In the genomic region with DNA sequence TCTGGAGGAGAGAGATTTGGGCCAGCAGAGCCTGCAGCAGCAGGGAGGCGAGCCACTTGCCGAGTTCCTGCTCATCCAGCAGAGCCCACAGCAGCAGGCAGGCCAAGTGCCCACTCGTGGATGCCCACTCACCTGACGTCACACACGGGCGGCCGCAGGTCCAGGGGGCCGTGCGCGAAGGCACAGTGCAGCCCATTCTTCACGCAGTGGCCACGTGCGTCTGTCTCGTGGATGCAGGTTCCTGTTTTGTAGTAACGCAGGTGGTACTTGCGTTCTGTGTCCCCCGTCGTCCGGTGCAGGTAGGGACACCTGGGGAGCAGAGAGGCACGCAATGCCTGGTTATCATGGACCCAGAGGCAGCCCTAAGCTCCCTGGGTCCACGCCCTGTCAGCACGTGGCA, we compare ENCODE assay signal across 24 cellular contexts. TPM values are rescaled to one million over a fixed set of nuclear protein-coding genes. Genes with fewer than 3 reads are reported as not detected.
DNase-seq lines count a peak whose midpoint lies in the region; ATAC-seq, FAIRE-seq and TF ChIP-seq lines count a peak whose summit lies in the region.
"Had no signal": no experiment of that assay in that cellular context is flagged by ENCODE, and none has a peak within 500 bp of the region (broad histone marks: within the 10 kb centered on the region; RNA-seq: fewer than 3 reads in every experiment).

No MANE protein-coding gene starts in this region.

- FAIRE-seq in K562 (lab: Jason Lieb, UNC), result no peak
- FAIRE-seq: A204.1, D721Med, GM12891, GM18507, H1 had no signal

- TF ChIP-seq POLR2A in K562 (conservative IDR thresholded peaks at IDR 0.05), result no peak

- H3K79me2 ChIP-seq in K562 (ENCODE audit: control insufficient read depth, insufficient read depth, low read length) (peaks cover 3% of the 10 kb centered on the region; the same call in 1 of the 3 replicates), trophoblast cell (ENCODE audit: control insufficient read depth, insufficient read depth, low read length, poor library complexity) (no peaks in the 10 kb centered on the region)

- POLR2A ChIA-PET in K562 (lab: Yijun Ruan, JAX), result no interaction called here

- BruUV-seq in K562 (replicated peaks; lab: Mats Ljungman, UMichigan), result no TSS peak

- no peak overlapping the region for H4K8ac ChIP-seq in trophoblast cell (ENCODE audit: low read depth, low read length)

- no peaks in the 10 kb centered on the region for H3K36me3 ChIP-seq in K562 (ENCODE audit: control insufficient read depth, insufficient read depth, low read length)
- peaks cover 25 to 27% of the 10 kb centered on the region in 2 experiments for H3K36me3 ChIP-seq in trophoblast cell (ENCODE audit: control insufficient read depth in 1 of 2, insufficient read depth in 2 of 2, low read length in 2 of 2)

- no peak overlapping the region for H2BK12ac ChIP-seq in trophoblast cell (ENCODE audit: low read length)

- in situ Hi-C loops in K562 (cut with MboI), result no loop called here

- H2AFZ ChIP-seq in K562 (ENCODE audit: low read depth, low read length) (no peak overlapping the region), trophoblast cell (ENCODE audit: insufficient read depth, low read length, poor library complexity) (no peak overlapping the region)

- no peak overlapping the region for H4K12ac ChIP-seq in trophoblast cell (ENCODE audit: low read depth, low read length)

- TF ChIP-seq CTCF in K562 (IDR thresholded peaks at IDR 0.05 in 2 of 3, conservative IDR thresholded peaks at IDR 0.05 in 1 of 3; ENCODE audit: insufficient read depth in 2 of 3, low read depth in 1 of 3, low read length in 3 of 3), result no peak

- WGBS in K562 (ENCODE audit: insufficient coverage, low coverage, missing lambda C conversion rate), result 68% methylated on average over 22 of the region's 22 CpGs
- WGBS in trophoblast cell (ENCODE audit: extremely low coverage, insufficient coverage, insufficient read length), result no CpG with 5 or more reads among the region's 22 CpGs

- no peak overlapping the region for H3K14ac ChIP-seq in trophoblast cell (ENCODE audit: low read length)

- H3K4me2 ChIP-seq in K562 (ENCODE audit: insufficient read depth, low read length) (no peak overlapping the region), trophoblast cell (ENCODE audit: low read length) (no peak overlapping the region)
- H3K4me2 ChIP-seq: BLaER1 had no signal

- H3K23ac ChIP-seq in trophoblast cell (ENCODE audit: low read length), result no peak overlapping the region

- H3K9ac ChIP-seq in K562 (ENCODE audit: insufficient read depth in 1 of 2, low read depth in 2 of 2, low read length in 2 of 2) (peak overlapping the region in 1 of 2 experiments; percentile 64; a peak in 2 of 4 replicates), trophoblast cell (ENCODE audit: low read length) (peak overlapping the region; percentile 15)
- H3K9ac ChIP-seq: BLaER1 had no signal

- no peak for TF ChIP-seq RAD21 in K562 (CRISPR knock-in tag; conservative IDR thresholded peaks at IDR 0.05 in 1 of 2, IDR thresholded peaks at IDR 0.05 in 1 of 2)

- H3K27ac ChIP-seq in K562 (ENCODE audit: extremely low read depth, low read depth, low read length) (no peak overlapping the region), trophoblast cell (ENCODE audit: low read depth, low read length) (no peak overlapping the region)
- H3K27ac ChIP-seq: 22Rv1, BLaER1, C4-2B had no signal

- H3K9me1 ChIP-seq in K562 (ENCODE audit: control insufficient read depth, insufficient read depth, low read length), result no peaks in the 10 kb centered on the region

- H4K20me1 ChIP-seq in K562 (replicated peaks; ENCODE audit: control insufficient read depth, insufficient read depth, low read length), result peaks cover 7% of the 10 kb centered on the region; the same call in 1 of the 2 replicates

- H2AK5ac ChIP-seq in trophoblast cell (ENCODE audit: low read length), result no peak overlapping the region

- no peaks in the 10 kb centered on the region for H3K79me1 ChIP-seq in trophoblast cell (ENCODE audit: low read length)

- no peak for ATAC-seq in Right ventricle myocardium inferior
- no peak for ATAC-seq in left cardiac atrium
- no peak for ATAC-seq in K562
- ATAC-seq in HG03045 (IDR thresholded peaks at IDR 0.05; ENCODE audit: unreplicated experiment), result no peak
- ATAC-seq in GM19467 (IDR thresholded peaks at IDR 0.05; ENCODE audit: unreplicated experiment), result no peak
- ATAC-seq: CD8-positive, alpha-beta T cell; HCT116 had no signal

- H3K18ac ChIP-seq in trophoblast cell (ENCODE audit: low read length), result no peak overlapping the region

- H3K4me3 ChIP-seq in K562 (no peak overlapping the region), trophoblast cell (ENCODE audit: low read depth, low read length) (no peak overlapping the region)
- H3K4me3 ChIP-seq: BLaER1 had no signal

- H2BK5ac ChIP-seq in trophoblast cell (ENCODE audit: low read depth, low read length, poor library complexity), result no peak overlapping the region

- peaks cover 4 to 38% of the 10 kb centered on the region in 2 experiments; a peak in 3 of 5 replicates for H3K4me1 ChIP-seq in K562 (replicated peaks in 1 of 2; ENCODE audit: control insufficient read depth in 2 of 2, insufficient read depth in 2 of 2, low read length in 2 of 2)
- no peaks in the 10 kb centered on the region for H3K4me1 ChIP-seq in trophoblast cell (ENCODE audit: control insufficient read depth in 1 of 2, insufficient read depth in 2 of 2, low read length in 2 of 2)
- H3K4me1 ChIP-seq: Caco-2 had no signal

- peak; percentile 50 for DNase-seq in Right ventricle myocardium inferior (ENCODE audit: missing footprints)
- no peak for DNase-seq in left cardiac atrium
- DNase-seq in K562 (ENCODE audit: extremely low read depth in 1 of 4, low spot score in 3 of 4), result no peak
- DNase-seq in trophoblast cell, result no peak
- DNase-seq: Caco-2; CD4-positive, CD25-positive, alpha-beta regulatory T cell; CD8-positive, alpha-beta T cell; DMS 273 treated with DMSO at 0.1 percent for 48 hours; DMS79; EL; GDM1; H9 had no signal

- H4K91ac ChIP-seq in trophoblast cell (ENCODE audit: low read depth, low read length), result no peak overlapping the region

- H3K27me3 ChIP-seq in K562 (ENCODE audit: control insufficient read depth in 2 of 2, insufficient read depth in 2 of 2, low read length in 2 of 2), result no peaks in the 10 kb centered on the region
- H3K27me3 ChIP-seq in trophoblast cell (ENCODE audit: insufficient read depth, low read length), result no peaks in the 10 kb centered on the region
- H3K27me3 ChIP-seq: BLaER1 had no signal

- H2BK120ac ChIP-seq in trophoblast cell (ENCODE audit: insufficient read depth, low read length, poor library complexity), result no peak overlapping the region

- intact Hi-C loops in Right ventricle myocardium inferior (cut with DNase I), result no loop called here
- intact Hi-C loops in left cardiac atrium (cut with DNase I), result no loop called here
- intact Hi-C loops in K562 (cut with micrococcal nuclease), result no loop called here

- H3K4ac ChIP-seq in trophoblast cell (ENCODE audit: low read depth, low read length), result no peak overlapping the region

- H3K9me3 ChIP-seq in K562 (replicated peaks; ENCODE audit: control insufficient read depth, insufficient read depth, low read depth, low read length) (no peaks in the 10 kb centered on the region), trophoblast cell (ENCODE audit: insufficient read depth, low read depth, low read length) (no peaks in the 10 kb centered on the region)
- H3K9me3 ChIP-seq: BLaER1, Caco-2 had no signal

- CTCF ChIA-PET in K562 (lab: Yijun Ruan, JAX; ENCODE audit: low intra/inter-chr PET ratio), result no interaction called here

- TF ChIP-seq EP300 in K562 (IDR thresholded peaks at IDR 0.05; ENCODE audit: low read length), result no peak

RNA-seq across cellular contexts. Expression of gene UNKL, which starts 11.5 kb away (rescaled TPM):
- total RNA-seq in Right ventricle myocardium inferior (11.3 TPM), left cardiac atrium (10 to 100 TPM in 1 of 2 donors, 1 to 10 TPM in 1; 6.4 to 13.6 TPM), K562 (2014; rRNA removed) (17.2 and 17.6 TPM in 2 replicates), K562 (2014; rRNA removed; fragmentation: Illumina TruSeq; extraction: Trizol) (4.2 and 4.4 TPM in 2 replicates), K562 (2015; rRNA removed; fragmentation: Illumina TruSeq; extraction: Trizol) (5.1 and 12.1 TPM in 2 replicates), K562 (2021) (22.3 and 30.2 TPM in 2 replicates)
- total RNA-seq in K562 (2011; cell fraction: chromatin; rRNA removed; ENCODE audit: low replicate concordance), result 87.2 and 161 TPM in 2 replicates
- total RNA-seq in K562 (2011; cell fraction: nucleolus; rRNA removed), result 91.9 and 116 TPM in 2 replicates
- total RNA-seq in K562 (2011; cell fraction: nucleoplasm; rRNA removed), result 69.6 and 98.9 TPM in 2 replicates
- polyA plus RNA-seq in K562 (2011; rRNA removed) (19.0 and 26.5 TPM in 2 replicates), K562 (2014; fragmentation: Illumina TruSeq; extraction: Trizol) (3.3 and 18.5 TPM in 2 replicates), K562 (2014; fragmentation: Nextera tagmentation; extraction: Ambion mirVana) (under 1 TPM; 0.37 to 0.48 TPM), K562 (2014; rRNA removed) (17.5 and 22.1 TPM in 2 replicates)
- polyA plus RNA-seq in K562 (2011; cell fraction: cytosol; rRNA removed), result 17.4 and 36.7 TPM in 2 replicates
- polyA plus RNA-seq in K562 (2011; cell fraction: nucleus; rRNA removed), result 121 and 141 TPM in 2 replicates
- polyA plus RNA-seq in K562 (2012), result 11.5 and 25.8 TPM in 2 replicates
- 3.1 and 3.6 TPM in 2 replicates for polyA minus RNA-seq in K562 (2011; rRNA and poly(A)+ RNA removed)
- 23.1 and 27.5 TPM in 2 replicates for polyA minus RNA-seq in K562 (2011; cell fraction: cytosol; rRNA and poly(A)+ RNA removed)
- polyA minus RNA-seq in K562 (2011; cell fraction: nucleus; rRNA and poly(A)+ RNA removed), result 25.4 and 28.3 TPM in 2 replicates
- 24.9 and 25.4 TPM in 2 replicates for polyA plus RNA-seq in trophoblast cell (2013)

RNA-seq across cellular contexts. Expression of gene UQCC4, which starts 17.5 kb away (rescaled TPM):
- 11.3 TPM for total RNA-seq in Right ventricle myocardium inferior
- 10 to 100 TPM; 10.0 to 13.0 TPM for total RNA-seq in left cardiac atrium
- total RNA-seq in K562 (2011; cell fraction: chromatin; rRNA removed; ENCODE audit: low replicate concordance), result 18.2 and 43.0 TPM in 2 replicates
- 45.9 and 52.7 TPM in 2 replicates for total RNA-seq in K562 (2011; cell fraction: nucleolus; rRNA removed)
- 35.9 and 40.4 TPM in 2 replicates for total RNA-seq in K562 (2011; cell fraction: nucleoplasm; rRNA removed)
- 48.7 and 49.7 TPM in 2 replicates for total RNA-seq in K562 (2014; rRNA removed)
- total RNA-seq in K562 (2014; rRNA removed; fragmentation: Illumina TruSeq; extraction: Trizol), result 12.3 and 15.4 TPM in 2 replicates
- 34.4 and 35.6 TPM in 2 replicates for total RNA-seq in K562 (2015; rRNA removed; fragmentation: Illumina TruSeq; extraction: Trizol)
- total RNA-seq in K562 (2021), result 31.9 and 35.3 TPM in 2 replicates
- polyA plus RNA-seq in K562 (2011; rRNA removed), result 46.1 and 47.0 TPM in 2 replicates
- 52.6 and 64.3 TPM in 2 replicates for polyA plus RNA-seq in K562 (2011; cell fraction: cytosol; rRNA removed)
- 44.3 and 47.3 TPM in 2 replicates for polyA plus RNA-seq in K562 (2011; cell fraction: nucleus; rRNA removed)
- polyA plus RNA-seq in K562 (2012), result 16.8 and 31.2 TPM in 2 replicates
- 20.5 and 37.8 TPM in 2 replicates for polyA plus RNA-seq in K562 (2014; fragmentation: Illumina TruSeq; extraction: Trizol)
- 1 to 10 TPM; 1.3 to 3.9 TPM for polyA plus RNA-seq in K562 (2014; fragmentation: Nextera tagmentation; extraction: Ambion mirVana)
- 43.9 and 50.0 TPM in 2 replicates for polyA plus RNA-seq in K562 (2014; rRNA removed)
- polyA minus RNA-seq in K562 (2011; rRNA and poly(A)+ RNA removed), result 10.9 and 12.0 TPM in 2 replicates
- 8.9 and 11.7 TPM in 2 replicates for polyA minus RNA-seq in K562 (2011; cell fraction: cytosol; rRNA and poly(A)+ RNA removed)
- polyA minus RNA-seq in K562 (2011; cell fraction: nucleus; rRNA and poly(A)+ RNA removed), result 9.6 and 14.0 TPM in 2 replicates
- 17.1 and 17.3 TPM in 2 replicates for polyA plus RNA-seq in trophoblast cell (2013)

RNA-seq across cellular contexts. Expression of gene PERCC1, which starts 27.8 kb away (rescaled TPM):
- 0.35 TPM for total RNA-seq in Right ventricle myocardium inferior
- total RNA-seq in left cardiac atrium, result not detected
- not detected in 2 replicates for total RNA-seq in K562 (2011; cell fraction: chromatin; rRNA removed; ENCODE audit: low replicate concordance)
- not detected in 2 replicates for total RNA-seq in K562 (2011; cell fraction: nucleolus; rRNA removed)
- total RNA-seq in K562 (2011; cell fraction: nucleoplasm; rRNA removed), result not detected in 2 replicates
- not detected in 2 replicates for total RNA-seq in K562 (2014; rRNA removed)
- not detected in 2 replicates for total RNA-seq in K562 (2014; rRNA removed; fragmentation: Illumina TruSeq; extraction: Trizol)
- total RNA-seq in K562 (2015; rRNA removed; fragmentation: Illumina TruSeq; extraction: Trizol), result not detected in 2 replicates
- not detected in 2 replicates for total RNA-seq in K562 (2021)
- polyA plus RNA-seq in K562 (2011; rRNA removed), result not detected in 2 replicates
- polyA plus RNA-seq in K562 (2011; cell fraction: cytosol; rRNA removed), result not detected in 2 replicates
- not detected in 2 replicates for polyA plus RNA-seq in K562 (2011; cell fraction: nucleus; rRNA removed)
- polyA plus RNA-seq in K562 (2012), result not detected in 2 replicates
- not detected in 2 replicates for polyA plus RNA-seq in K562 (2014; fragmentation: Illumina TruSeq; extraction: Trizol)
- not detected for polyA plus RNA-seq in K562 (2014; fragmentation: Nextera tagmentation; extraction: Ambion mirVana)
- not detected in 2 replicates for polyA plus RNA-seq in K562 (2014; rRNA removed)
- not detected in 2 replicates for polyA minus RNA-seq in K562 (2011; rRNA and poly(A)+ RNA removed)
- not detected in 2 replicates for polyA minus RNA-seq in K562 (2011; cell fraction: cytosol; rRNA and poly(A)+ RNA removed)
- polyA minus RNA-seq in K562 (2011; cell fraction: nucleus; rRNA and poly(A)+ RNA removed), result not detected in 2 replicates
- not detected in 2 replicates for polyA plus RNA-seq in trophoblast cell (2013)
- total RNA-seq: CD4-positive, CD25-positive, alpha-beta regulatory T cell; H1; H9 had no signal
- polyA plus RNA-seq: AG04450; CD4-positive, CD25-positive, alpha-beta regulatory T cell; H1 had no signal

RNA-seq across cellular contexts. Expression of gene CCDC154, which starts 41.3 kb away (rescaled TPM):
- total RNA-seq in Right ventricle myocardium inferior, result 1.7 TPM
- total RNA-seq in left cardiac atrium, result 1 to 10 TPM in 1 of 2 donors, under 1 TPM in 1; 0.68 to 1.1 TPM
- 1.2 and 4.8 TPM in 2 replicates for total RNA-seq in K562 (2011; cell fraction: chromatin; rRNA removed; ENCODE audit: low replicate concordance)
- 2.5 and 3.0 TPM in 2 replicates for total RNA-seq in K562 (2011; cell fraction: nucleolus; rRNA removed)
- total RNA-seq in K562 (2011; cell fraction: nucleoplasm; rRNA removed), result 1.5 and 2.7 TPM in 2 replicates
- total RNA-seq in K562 (2014; rRNA removed), result 0.04 TPM in 1 of 2 replicates, not detected in the other
- not detected in 2 replicates for total RNA-seq in K562 (2014; rRNA removed; fragmentation: Illumina TruSeq; extraction: Trizol)
- total RNA-seq in K562 (2015; rRNA removed; fragmentation: Illumina TruSeq; extraction: Trizol), result 0.18 TPM in 1 of 2 replicates, not detected in the other
- total RNA-seq in K562 (2021), result 0.22 and 0.42 TPM in 2 replicates
- 0.15 and 0.19 TPM in 2 replicates for polyA plus RNA-seq in K562 (2011; rRNA removed)
- polyA plus RNA-seq in K562 (2011; cell fraction: cytosol; rRNA removed), result 0.04 TPM in 1 of 2 replicates, not detected in the other
- polyA plus RNA-seq in K562 (2011; cell fraction: nucleus; rRNA removed), result 1.1 and 2.4 TPM in 2 replicates
- 0.39 and 4.2 TPM in 2 replicates for polyA plus RNA-seq in K562 (2012)
- not detected in 2 replicates for polyA plus RNA-seq in K562 (2014; fragmentation: Illumina TruSeq; extraction: Trizol)
- not detected for polyA plus RNA-seq in K562 (2014; fragmentation: Nextera tagmentation; extraction: Ambion mirVana)
- polyA plus RNA-seq in K562 (2014; rRNA removed), result 0.03 and 1.4 TPM in 2 replicates
- polyA minus RNA-seq in K562 (2011; rRNA and poly(A)+ RNA removed), result not detected in 2 replicates
- not detected in 2 replicates for polyA minus RNA-seq in K562 (2011; cell fraction: cytosol; rRNA and poly(A)+ RNA removed)
- polyA minus RNA-seq in K562 (2011; cell fraction: nucleus; rRNA and poly(A)+ RNA removed), result 0.33 and 0.54 TPM in 2 replicates
- 0.14 and 0.23 TPM in 2 replicates for polyA plus RNA-seq in trophoblast cell (2013)
- polyA plus RNA-seq: CD4-positive, CD25-positive, alpha-beta regulatory T cell had no signal

RNA-seq across cellular contexts. Expression of gene GNPTG, which starts 51.3 kb away (rescaled TPM):
- total RNA-seq in Right ventricle myocardium inferior (35.0 TPM), left cardiac atrium (10 to 100 TPM; 44.1 to 44.3 TPM), K562 (2014; rRNA removed) (22.3 and 24.0 TPM in 2 replicates), K562 (2014; rRNA removed; fragmentation: Illumina TruSeq; extraction: Trizol) (4.7 and 6.1 TPM in 2 replicates), K562 (2015; rRNA removed; fragmentation: Illumina TruSeq; extraction: Trizol) (13.6 and 13.9 TPM in 2 replicates), K562 (2021) (19.9 and 22.2 TPM in 2 replicates)
- 42.1 and 68.9 TPM in 2 replicates for total RNA-seq in K562 (2011; cell fraction: chromatin; rRNA removed; ENCODE audit: low replicate concordance)
- 52.6 and 53.5 TPM in 2 replicates for total RNA-seq in K562 (2011; cell fraction: nucleolus; rRNA removed)
- total RNA-seq in K562 (2011; cell fraction: nucleoplasm; rRNA removed), result 51.0 and 57.1 TPM in 2 replicates
- polyA plus RNA-seq in K562 (2011; rRNA removed) (18.6 and 20.7 TPM in 2 replicates), K562 (2014; fragmentation: Illumina TruSeq; extraction: Trizol) (9.0 and 13.6 TPM in 2 replicates), K562 (2014; fragmentation: Nextera tagmentation; extraction: Ambion mirVana) (1 to 10 TPM in 1 of 2 experiments, under 1 TPM in 1; 0.69 to 1.0 TPM), K562 (2014; rRNA removed) (31.5 and 33.3 TPM in 2 replicates)
- polyA plus RNA-seq in K562 (2011; cell fraction: cytosol; rRNA removed), result 20.9 and 40.1 TPM in 2 replicates
- 55.5 and 97.5 TPM in 2 replicates for polyA plus RNA-seq in K562 (2011; cell fraction: nucleus; rRNA removed)
- polyA plus RNA-seq in K562 (2012), result 18.3 and 26.9 TPM in 2 replicates
- 1.6 and 5.7 TPM in 2 replicates for polyA minus RNA-seq in K562 (2011; rRNA and poly(A)+ RNA removed)
- polyA minus RNA-seq in K562 (2011; cell fraction: cytosol; rRNA and poly(A)+ RNA removed), result 7.7 and 10.3 TPM in 2 replicates
- 11.7 and 13.1 TPM in 2 replicates for polyA minus RNA-seq in K562 (2011; cell fraction: nucleus; rRNA and poly(A)+ RNA removed)
- polyA plus RNA-seq in trophoblast cell (2013), result 23.8 and 24.6 TPM in 2 replicates
